22 cellular contexts compared by ENCODE assay signal in the genomic region with DNA sequence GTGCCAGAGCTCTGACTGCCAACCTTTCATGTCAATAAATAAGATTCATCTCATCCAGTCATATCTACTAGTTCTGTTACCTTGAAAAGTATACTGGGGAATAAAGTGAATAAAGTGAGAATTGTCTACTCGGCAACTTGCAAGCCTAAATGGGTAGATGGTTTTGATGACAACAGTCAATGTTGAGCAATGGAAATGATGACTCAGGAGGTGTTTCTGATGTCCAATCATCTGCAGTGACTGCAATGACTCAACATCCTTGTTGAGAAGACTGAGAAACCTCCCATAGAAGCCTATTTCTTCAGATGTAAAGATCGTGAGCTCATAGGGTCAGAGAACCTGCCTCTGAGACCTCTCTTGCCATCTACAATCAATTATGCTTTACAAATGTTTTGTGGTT.
DNase-seq lines count a peak whose midpoint lies in the region; ATAC-seq and TF ChIP-seq lines count a peak whose summit lies in the region.
"Had no signal": no experiment of that assay in that cellular context is flagged by ENCODE, and none has a peak within 500 bp of the region (broad histone marks: within the 10 kb centered on the region; RNA-seq: fewer than 3 reads in every experiment).

No MANE protein-coding gene starts in this region.

- no peak overlapping the region for H3K18ac ChIP-seq in mesendoderm (ENCODE audit: low read length)

- no peaks in the 10 kb centered on the region for H3K79me2 ChIP-seq in mesendoderm (ENCODE audit: control insufficient read depth, insufficient read depth, low read length)

- intact Hi-C loops in psoas muscle (cut with DNase I): no loop called here

- H3K36me3 ChIP-seq in mesendoderm (ENCODE audit: control insufficient read depth, insufficient read depth, low read length) (no peaks in the 10 kb centered on the region), psoas muscle (ENCODE audit: insufficient read depth in 1 of 2, low read depth in 1 of 2) (no peaks in the 10 kb centered on the region)
- H3K36me3 ChIP-seq: transverse colon had no signal

- H3K4me3 ChIP-seq in mesendoderm (ENCODE audit: low read length): no peak overlapping the region
- H3K4me3 ChIP-seq in psoas muscle: no peak overlapping the region
- H3K4me3 ChIP-seq: transverse colon had no signal

- no peak overlapping the region for H2AK5ac ChIP-seq in mesendoderm (ENCODE audit: low read length)

- H3K23ac ChIP-seq in mesendoderm (ENCODE audit: low read length): no peak overlapping the region

- no CpG with 5 or more reads among the region's 2 CpGs for WGBS in mesendoderm (ENCODE audit: extremely low coverage, insufficient coverage, low lambda C conversion rate)
- WGBS in psoas muscle, 3 donors: 91 to 97% (median 95%) methylated on average over 2 of the region's 2 CpGs

- no peak overlapping the region for H2BK5ac ChIP-seq in mesendoderm (ENCODE audit: low read length)

- H4K8ac ChIP-seq in mesendoderm (ENCODE audit: low read depth, low read length): no peak overlapping the region

- H3K27me3 ChIP-seq in mesendoderm (ENCODE audit: insufficient read depth, low read length, poor library complexity) (no peaks in the 10 kb centered on the region), psoas muscle (ENCODE audit: insufficient read depth in 3 of 3, low read length in 2 of 3) (no peaks in the 10 kb centered on the region)
- H3K27me3 ChIP-seq: transverse colon had no signal

- no peak overlapping the region for H2BK120ac ChIP-seq in mesendoderm (ENCODE audit: low read depth, low read length)

- no peaks in the 10 kb centered on the region for H3K79me1 ChIP-seq in mesendoderm (ENCODE audit: low read length)

- H3K9me3 ChIP-seq in psoas muscle: no peaks in the 10 kb centered on the region
- H3K9me3 ChIP-seq: SK-N-SH, transverse colon had no signal

- H2BK15ac ChIP-seq in mesendoderm (replicated peaks; ENCODE audit: low read depth): no peak overlapping the region

- H3K4me2 ChIP-seq in mesendoderm (ENCODE audit: low read length): no peak overlapping the region
- H3K4me2 ChIP-seq: KMS-11, SK-N-SH had no signal

- no peak for ATAC-seq in psoas muscle
- ATAC-seq in stimulated activated naive CD8-positive, alpha-beta T cell treated with anti-CD3 and anti-CD28 coated beads, Interleukin-15, Interleukin-2, amounts not matched to agents 100 U/mL and 50 U/mL, for 24 hours: no peak

- no peak overlapping the region for H3K9ac ChIP-seq in mesendoderm (ENCODE audit: low read length)
- H3K9ac ChIP-seq: KMS-11, SK-N-SH had no signal

- H3K4ac ChIP-seq in mesendoderm (ENCODE audit: low read depth, low read length): no peak overlapping the region

- H4K5ac ChIP-seq in mesendoderm (ENCODE audit: low read length): no peak overlapping the region

- H3K56ac ChIP-seq in mesendoderm (ENCODE audit: low read length): no peak overlapping the region

- TF ChIP-seq CTCF in psoas muscle (IDR thresholded peaks at IDR 0.05): no peak

- H3K4me1 ChIP-seq in mesendoderm (ENCODE audit: control insufficient read depth, low read depth, low read length) (no peaks in the 10 kb centered on the region), psoas muscle (no peaks in the 10 kb centered on the region)
- H3K4me1 ChIP-seq: transverse colon had no signal

- H3K27ac ChIP-seq in mesendoderm (ENCODE audit: low read depth, low read length) (no peak overlapping the region), psoas muscle (no peak overlapping the region)
- H3K27ac ChIP-seq: 22Rv1, KMS-11, transverse colon had no signal

- peak; percentile 47 for DNase-seq in DMS53 (lab: John Stamatoyannopoulos, UW)
- DNase-seq in DMS53 treated with DMSO at 0.1 percent for 48 hours (lab: John Stamatoyannopoulos, UW; ENCODE audit: unreplicated experiment): no peak
- peak; percentile 34 for DNase-seq in M059J (ENCODE audit: low read depth)
- DNase-seq in amniotic epithelial cell (ENCODE audit: low read depth): peak; percentile 9
- peak; percentile 29 for DNase-seq in mesendoderm
- DNase-seq in psoas muscle: no peak
- DNase-seq in stimulated activated naive CD8-positive, alpha-beta T cell treated with anti-CD3 and anti-CD28 coated beads, Interleukin-15, Interleukin-2, amounts not matched to agents 100 U/mL and 50 U/mL, for 24 hours: no peak
- no peak for DNase-seq in NCI-H2227 (lab: John Stamatoyannopoulos, UW; ENCODE audit: unreplicated experiment)
- DNase-seq: activated CD4-positive, alpha-beta T cell treated with anti-CD3 and anti-CD28 coated beads, Interleukin-2, amount 10 ng/mL, durations not matched to agents 7 days and 5 days; activated naive CD4-positive, alpha-beta T cell treated with anti-CD3 and anti-CD28 coated beads, Interleukin-2, amount 10 ng/mL, durations not matched to agents 7 days and 5 days; activated T-cell treated with anti-CD3 and anti-CD28 coated beads for 4 hours; C1 segment of cervical spinal cord; dermis blood vessel endothelial cell; DMS153; hippocampal formation; NCI-H1694 treated with DMSO at 0.1 percent for 48 hours; NCI-H446; occipital lobe; SK-N-SH; transverse colon had no signal

Comparison
In these comparisons a context has a peak if more than half of its experiments do, and no peak if none do; other contexts are left out.
1. DNase-seq: peak in DMS53 (single experiment), M059J (single experiment), amniotic epithelial cell (single experiment) and mesendoderm (single experiment); none in DMS53 treated with DMSO at 0.1 percent for 48 hours (single experiment), psoas muscle (0 of 2), stimulated activated naive CD8-positive, alpha-beta T cell treated with anti-CD3 and anti-CD28 coated beads, Interleukin-15, Interleukin-2, amounts not matched to agents 100 U/mL and 50 U/mL, for 24 hours (single experiment) and NCI-H2227 (single experiment).